Comparison of ENCODE assay signal across 2 cellular contexts in genomic region chr13:113050856-113051431, GRCh38.
TF ChIP-seq lines count a peak whose summit lies in the region.

No MANE protein-coding gene starts in this region.

TF ChIP-seq in GM23338, 12 proteins besides CTCF, POLR2A, EP300 and RAD21:
- TF ChIP-seq, protein P1, sequence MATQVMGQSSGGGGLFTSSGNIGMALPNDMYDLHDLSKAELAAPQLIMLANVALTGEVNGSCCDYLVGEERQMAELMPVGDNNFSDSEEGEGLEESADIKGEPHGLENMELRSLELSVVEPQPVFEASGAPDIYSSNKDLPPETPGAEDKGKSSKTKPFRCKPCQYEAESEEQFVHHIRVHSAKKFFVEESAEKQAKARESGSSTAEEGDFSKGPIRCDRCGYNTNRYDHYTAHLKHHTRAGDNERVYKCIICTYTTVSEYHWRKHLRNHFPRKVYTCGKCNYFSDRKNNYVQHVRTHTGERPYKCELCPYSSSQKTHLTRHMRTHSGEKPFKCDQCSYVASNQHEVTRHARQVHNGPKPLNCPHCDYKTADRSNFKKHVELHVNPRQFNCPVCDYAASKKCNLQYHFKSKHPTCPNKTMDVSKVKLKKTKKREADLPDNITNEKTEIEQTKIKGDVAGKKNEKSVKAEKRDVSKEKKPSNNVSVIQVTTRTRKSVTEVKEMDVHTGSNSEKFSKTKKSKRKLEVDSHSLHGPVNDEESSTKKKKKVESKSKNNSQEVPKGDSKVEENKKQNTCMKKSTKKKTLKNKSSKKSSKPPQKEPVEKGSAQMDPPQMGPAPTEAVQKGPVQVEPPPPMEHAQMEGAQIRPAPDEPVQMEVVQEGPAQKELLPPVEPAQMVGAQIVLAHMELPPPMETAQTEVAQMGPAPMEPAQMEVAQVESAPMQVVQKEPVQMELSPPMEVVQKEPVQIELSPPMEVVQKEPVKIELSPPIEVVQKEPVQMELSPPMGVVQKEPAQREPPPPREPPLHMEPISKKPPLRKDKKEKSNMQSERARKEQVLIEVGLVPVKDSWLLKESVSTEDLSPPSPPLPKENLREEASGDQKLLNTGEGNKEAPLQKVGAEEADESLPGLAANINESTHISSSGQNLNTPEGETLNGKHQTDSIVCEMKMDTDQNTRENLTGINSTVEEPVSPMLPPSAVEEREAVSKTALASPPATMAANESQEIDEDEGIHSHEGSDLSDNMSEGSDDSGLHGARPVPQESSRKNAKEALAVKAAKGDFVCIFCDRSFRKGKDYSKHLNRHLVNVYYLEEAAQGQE (IDR thresholded peaks at IDR 0.05; ENCODE audit: unreplicated experiment): no peak
- TF ChIP-seq JUNB (IDR thresholded peaks at IDR 0.05; ENCODE audit: unreplicated experiment) (no peak), ZNF462 (CRISPR knock-in tag; IDR thresholded peaks at IDR 0.05) (no peak), ZNF331 (CRISPR knock-in tag; IDR thresholded peaks at IDR 0.05; ENCODE audit: low read depth) (no peak)
TF ChIP-seq in GM23338: peak in this region for 0.

TF ChIP-seq in WTC11, 78 proteins besides CTCF, POLR2A, EP300 and RAD21 (continued from another document):
- TF ChIP-seq MAX (CRISPR knock-in tag; IDR thresholded peaks at IDR 0.05): no peak
- no peak for TF ChIP-seq SP1 (CRISPR knock-in tag; conservative IDR thresholded peaks at IDR 0.05)
- TF ChIP-seq, protein P2, sequence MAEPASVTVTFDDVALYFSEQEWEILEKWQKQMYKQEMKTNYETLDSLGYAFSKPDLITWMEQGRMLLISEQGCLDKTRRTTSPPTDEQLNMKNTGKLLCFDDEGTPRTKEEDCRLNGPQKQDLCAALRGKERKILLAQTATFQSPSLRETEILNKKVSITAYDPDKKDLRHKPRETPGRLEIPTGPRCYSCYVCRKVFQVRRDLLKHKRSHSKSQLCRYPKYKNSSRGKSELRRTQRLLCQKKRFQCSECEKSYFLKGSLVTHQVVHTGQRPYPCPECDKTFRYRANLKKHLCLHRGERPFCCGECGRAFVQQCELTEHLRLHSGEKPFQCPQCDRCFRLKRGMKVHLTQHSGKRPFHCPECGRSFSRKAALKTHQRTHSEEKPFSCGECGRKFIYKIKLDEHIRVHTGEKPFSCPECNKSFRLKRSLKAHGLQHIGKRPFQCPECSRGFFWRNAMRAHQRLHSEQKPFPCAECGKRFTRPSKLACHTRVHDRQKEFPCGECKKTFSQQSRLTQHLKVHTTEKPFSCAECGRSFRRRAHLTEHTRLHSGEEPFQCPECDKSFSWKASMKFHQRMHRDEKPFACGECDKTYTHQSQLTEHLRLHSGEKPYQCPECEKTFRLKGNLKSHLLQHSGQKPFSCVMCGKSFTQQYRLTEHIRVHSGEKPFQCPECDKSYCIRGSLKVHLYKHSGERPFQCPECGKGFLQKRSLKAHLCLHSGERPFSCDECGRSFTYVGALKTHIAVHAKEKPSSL (CRISPR knock-in tag; conservative IDR thresholded peaks at IDR 0.05): no peak
- no peak for TF ChIP-seq MXD4 (CRISPR knock-in tag; IDR thresholded peaks at IDR 0.05; ENCODE audit: borderline replicate concordance)
